1 cellular context compared by ENCODE assay signal in the genomic region with DNA sequence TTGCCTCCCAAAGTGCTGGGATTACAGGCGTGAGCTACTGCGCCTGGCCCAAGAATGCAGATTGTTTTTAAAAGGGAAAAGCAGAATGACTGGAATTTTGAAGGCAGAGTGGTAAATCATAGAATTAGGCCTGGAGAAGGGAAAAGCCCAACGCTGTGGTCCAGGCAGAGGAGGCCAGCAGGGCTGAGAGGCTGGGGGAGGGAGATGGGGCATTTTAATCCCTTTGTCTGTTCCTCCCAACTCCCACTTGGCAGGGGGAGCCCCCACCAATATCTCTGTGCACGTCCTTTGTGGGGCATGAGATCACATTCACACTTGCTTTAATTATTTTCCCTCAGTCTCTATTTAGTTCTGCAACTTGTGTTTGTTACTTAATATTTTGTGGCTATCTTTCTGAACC.
TF ChIP-seq lines count a peak whose summit lies in the region.

No MANE protein-coding gene starts in this region.

TF ChIP-seq in WTC11, 78 proteins besides CTCF, POLR2A, EP300 and RAD21 (continued from another document):
- TF ChIP-seq ZNF281 (CRISPR knock-in tag; IDR thresholded peaks at IDR 0.05), result no peak
- no peak for TF ChIP-seq ZNF423 (CRISPR knock-in tag; IDR thresholded peaks at IDR 0.05)
- TF ChIP-seq, protein P1, sequence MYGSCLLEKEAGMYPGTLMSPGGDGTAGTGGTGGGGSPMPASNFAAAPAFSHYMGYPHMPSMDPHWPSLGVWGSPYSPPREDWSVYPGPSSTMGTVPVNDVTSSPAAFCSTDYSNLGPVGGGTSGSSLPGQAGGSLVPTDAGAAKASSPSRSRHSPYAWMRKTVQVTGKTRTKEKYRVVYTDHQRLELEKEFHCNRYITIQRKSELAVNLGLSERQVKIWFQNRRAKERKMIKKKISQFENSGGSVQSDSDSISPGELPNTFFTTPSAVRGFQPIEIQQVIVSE (CRISPR knock-in tag; IDR thresholded peaks at IDR 0.05; ENCODE audit: borderline replicate concordance), result no peak
- no peak for TF ChIP-seq MXD4 (CRISPR knock-in tag; IDR thresholded peaks at IDR 0.05; ENCODE audit: borderline replicate concordance)
- TF ChIP-seq ZNF425 (CRISPR knock-in tag; conservative IDR thresholded peaks at IDR 0.05), result no peak
- TF ChIP-seq TEAD1 (CRISPR knock-in tag; IDR thresholded peaks at IDR 0.05), result no peak
- no peak for TF ChIP-seq ZNF416 (CRISPR knock-in tag; IDR thresholded peaks at IDR 0.05)
- TF ChIP-seq, protein P2, sequence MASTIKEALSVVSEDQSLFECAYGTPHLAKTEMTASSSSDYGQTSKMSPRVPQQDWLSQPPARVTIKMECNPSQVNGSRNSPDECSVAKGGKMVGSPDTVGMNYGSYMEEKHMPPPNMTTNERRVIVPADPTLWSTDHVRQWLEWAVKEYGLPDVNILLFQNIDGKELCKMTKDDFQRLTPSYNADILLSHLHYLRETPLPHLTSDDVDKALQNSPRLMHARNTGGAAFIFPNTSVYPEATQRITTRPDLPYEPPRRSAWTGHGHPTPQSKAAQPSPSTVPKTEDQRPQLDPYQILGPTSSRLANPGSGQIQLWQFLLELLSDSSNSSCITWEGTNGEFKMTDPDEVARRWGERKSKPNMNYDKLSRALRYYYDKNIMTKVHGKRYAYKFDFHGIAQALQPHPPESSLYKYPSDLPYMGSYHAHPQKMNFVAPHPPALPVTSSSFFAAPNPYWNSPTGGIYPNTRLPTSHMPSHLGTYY (CRISPR knock-in tag; IDR thresholded peaks at IDR 0.05), result no peak
